In genomic region chr18:8750954-8751415, GRCh38 we compare ENCODE assay signal across 9 cellular contexts. TPM values are rescaled to one million over a fixed set of nuclear protein-coding genes. Genes with fewer than 3 reads are reported as not detected.
DNase-seq lines count a peak whose midpoint lies in the region; ATAC-seq, FAIRE-seq and TF ChIP-seq lines count a peak whose summit lies in the region.
"Had no signal": no experiment of that assay in that cellular context is flagged by ENCODE, and none has a peak within 500 bp of the region (broad histone marks: within the 10 kb centered on the region; RNA-seq: fewer than 3 reads in every experiment).

No MANE protein-coding gene starts in this region.

- peaks cover 19% of the 10 kb centered on the region for H3K4me1 Mint-ChIP-seq in activated CD4-positive, alpha-beta T cell treated with anti-CD3 and anti-CD28 coated beads for 36 hours

- no peaks in the 10 kb centered on the region for H3K36me3 Mint-ChIP-seq in activated CD4-positive, alpha-beta T cell treated with anti-CD3 and anti-CD28 coated beads for 36 hours (ENCODE audit: low read depth)

- no peaks in the 10 kb centered on the region for H3K9me3 Mint-ChIP-seq in activated CD4-positive, alpha-beta T cell treated with anti-CD3 and anti-CD28 coated beads for 36 hours (ENCODE audit: low read depth)

- H3K4me3 ChIP-seq in bronchial epithelial cell (ENCODE audit: low read depth, low read length) (no peak overlapping the region), suprapubic skin (no peak overlapping the region)
- H3K4me3 ChIP-seq: SK-N-MC had no signal

- TF ChIP-seq CTCF in bronchial epithelial cell (IDR thresholded peaks at IDR 0.05; ENCODE audit: insufficient read depth, low read length, severe bottlenecking) (no peak), suprapubic skin (IDR thresholded peaks at IDR 0.05) (no peak)

- no peak for TF ChIP-seq POLR2A in suprapubic skin (IDR thresholded peaks at IDR 0.05)

- peak overlapping the region; percentile 30 for H3K27ac ChIP-seq in suprapubic skin
- H3K27ac ChIP-seq: SK-N-MC had no signal

- peaks cover 12% of the 10 kb centered on the region for H3K4me1 ChIP-seq in suprapubic skin

- intact Hi-C loops in activated CD4-positive, alpha-beta T cell treated with anti-CD3 and anti-CD28 coated beads for 36 hours (cut with DNase I, micrococcal nuclease) = no loop called here

- no peak overlapping the region for H3K4me3 Mint-ChIP-seq in activated CD4-positive, alpha-beta T cell treated with anti-CD3 and anti-CD28 coated beads for 36 hours

- WGBS in suprapubic skin = 42% methylated on average over 8 of the region's 8 CpGs

- FAIRE-seq in bronchial epithelial cell (lab: Jason Lieb, UNC) = no peak

- no peak overlapping the region for H3K27ac Mint-ChIP-seq in activated CD4-positive, alpha-beta T cell treated with anti-CD3 and anti-CD28 coated beads for 36 hours

- no peak for TF ChIP-seq EP300 in suprapubic skin (IDR thresholded peaks at IDR 0.05)

- H3K27me3 Mint-ChIP-seq in activated CD4-positive, alpha-beta T cell treated with anti-CD3 and anti-CD28 coated beads for 36 hours = no peaks in the 10 kb centered on the region

- H3K9me3 ChIP-seq in suprapubic skin = no peaks in the 10 kb centered on the region

- H3K36me3 ChIP-seq in bronchial epithelial cell (ENCODE audit: control insufficient read depth, insufficient read depth, low read length) (peaks cover 1% of the 10 kb centered on the region), suprapubic skin (no peaks in the 10 kb centered on the region)

- DNase-seq in HCEC 1CT (peak; percentile 91), bronchial epithelial cell (ENCODE audit: low read depth) (peak; percentile 68), islet precursor cell (peak; percentile 56), suprapubic skin (ENCODE audit: low spot score in 2 of 2) (peak in 1 of 2 donors; percentile 78), SW 1271 (lab: John Stamatoyannopoulos, UW) (no peak), NCI-H510A (lab: John Stamatoyannopoulos, UW) (no peak)
- DNase-seq in activated CD4-positive, alpha-beta T cell treated with anti-CD3 and anti-CD28 coated beads for 36 hours = no peak

- POLR2A ChIA-PET in activated CD4-positive, alpha-beta T cell treated with anti-CD3 and anti-CD28 coated beads for 36 hours (lab: Charles Lee) = no interaction called here

- ATAC-seq in GM21423 (IDR thresholded peaks at IDR 0.05; ENCODE audit: unreplicated experiment) = no peak
- ATAC-seq in activated CD4-positive, alpha-beta T cell treated with anti-CD3 and anti-CD28 coated beads for 36 hours = no peak

- CTCF ChIA-PET in activated CD4-positive, alpha-beta T cell treated with anti-CD3 and anti-CD28 coated beads for 36 hours (lab: Charles Lee) = no interaction called here

- H3K27me3 ChIP-seq in bronchial epithelial cell (ENCODE audit: control insufficient read depth, insufficient read depth, low read length) (no peaks in the 10 kb centered on the region), suprapubic skin (no peaks in the 10 kb centered on the region)

RNA-seq across cellular contexts. Expression of gene MTCL1, which starts 45.6 kb away (rescaled TPM):
- total RNA-seq in bronchial epithelial cell (10.0 and 12.7 TPM in 2 replicates), suprapubic skin (1 to 10 TPM; 7.0 to 9.4 (median 8.1) TPM)
- total RNA-seq in activated CD4-positive, alpha-beta T cell treated with anti-CD3 and anti-CD28 coated beads for 36 hours = under 1 TPM; 0.14 to 0.35 TPM

Comparison
In these comparisons a context has a peak if more than half of its experiments do, and no peak if none do; other contexts are left out.
1. DNase-seq: peak in HCEC 1CT (single experiment), bronchial epithelial cell (single experiment) and islet precursor cell (single experiment); none in SW 1271 (0 of 2), activated CD4-positive, alpha-beta T cell treated with anti-CD3 and anti-CD28 coated beads for 36 hours (single experiment) and NCI-H510A (single experiment).